Comparison of ENCODE assay signal across 1 cellular context in the genomic region with DNA sequence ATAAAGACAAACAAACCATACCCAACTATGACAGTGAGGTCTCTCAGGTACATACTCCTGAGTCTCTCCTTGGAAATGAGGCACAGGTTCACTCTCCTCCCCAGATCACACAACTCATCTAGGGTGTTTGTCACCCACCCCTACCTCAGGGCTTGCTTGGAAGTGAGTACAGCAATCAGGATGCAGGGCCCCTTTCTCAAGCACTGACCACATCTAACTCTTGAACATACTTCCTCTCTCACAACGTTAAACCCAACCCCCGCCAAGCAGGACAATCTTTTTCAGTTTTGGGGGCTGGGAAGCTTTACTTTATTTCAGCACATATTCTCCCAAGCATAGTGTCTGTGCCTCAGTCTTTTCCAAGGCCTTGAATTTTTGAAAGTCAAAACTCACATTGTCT.
TF ChIP-seq lines count a peak whose summit lies in the region.

No MANE protein-coding gene starts in this region.

TF ChIP-seq in GM12878, 131 proteins besides CTCF, POLR2A, EP300 and RAD21 (continued from another document):
- TF ChIP-seq IKZF1 (conservative IDR thresholded peaks at IDR 0.05) (peak; percentile 27; the same call in 1 of the 2 replicates), NRF1 (conservative IDR thresholded peaks at IDR 0.05; ENCODE audit: low read depth, low read length) (no peak), SMAD5 (IDR thresholded peaks at IDR 0.05; ENCODE audit: low read depth) (no peak), IKZF2 (IDR thresholded peaks at IDR 0.05) (peak; percentile 25 to 36; a peak in 1 of 4 replicates), TCF12 (IDR thresholded peaks at IDR 0.05; ENCODE audit: low read depth, low read length) (no peak), ZBED1 (IDR thresholded peaks at IDR 0.05; ENCODE audit: borderline replicate concordance) (no peak), RUNX3 (IDR thresholded peaks at IDR 0.05; ENCODE audit: low read length) (peak; percentile 82), NR2C1 (IDR thresholded peaks at IDR 0.05) (no peak), FOXM1 (IDR thresholded peaks at IDR 0.05; ENCODE audit: low read depth, low read length) (peak; percentile 47; the same call in 1 of the 2 replicates), SPI1 (IDR thresholded peaks at IDR 0.05; ENCODE audit: borderline replicate concordance, insufficient read depth, low read depth, low read length) (peak; percentile 69; the same call in 1 of the 2 replicates), NFXL1 (IDR thresholded peaks at IDR 0.05; ENCODE audit: borderline replicate concordance) (no peak), MYC (IDR thresholded peaks at IDR 0.05; ENCODE audit: insufficient read depth, insufficient read length, insufficient replicate concordance, low read length, severe bottlenecking) (no peak), HCFC1 (IDR thresholded peaks at IDR 0.05; ENCODE audit: low read length) (no peak), RBBP5 (conservative IDR thresholded peaks at IDR 0.05) (no peak), ZNF274 (IDR thresholded peaks at IDR 0.05; ENCODE audit: insufficient read depth, insufficient read length) (no peak), CBX3 (IDR thresholded peaks at IDR 0.05; ENCODE audit: borderline replicate concordance, low read depth) (no peak), CREB1 (IDR thresholded peaks at IDR 0.05; ENCODE audit: low read depth) (0 out of 2 replicates have a peak, but pooled peaks have one; percentile 36), SUPT20H (IDR thresholded peaks at IDR 0.05; ENCODE audit: borderline replicate concordance, control insufficient read depth, low read depth, low read length) (no peak)
- TF ChIP-seq, protein P1, sequence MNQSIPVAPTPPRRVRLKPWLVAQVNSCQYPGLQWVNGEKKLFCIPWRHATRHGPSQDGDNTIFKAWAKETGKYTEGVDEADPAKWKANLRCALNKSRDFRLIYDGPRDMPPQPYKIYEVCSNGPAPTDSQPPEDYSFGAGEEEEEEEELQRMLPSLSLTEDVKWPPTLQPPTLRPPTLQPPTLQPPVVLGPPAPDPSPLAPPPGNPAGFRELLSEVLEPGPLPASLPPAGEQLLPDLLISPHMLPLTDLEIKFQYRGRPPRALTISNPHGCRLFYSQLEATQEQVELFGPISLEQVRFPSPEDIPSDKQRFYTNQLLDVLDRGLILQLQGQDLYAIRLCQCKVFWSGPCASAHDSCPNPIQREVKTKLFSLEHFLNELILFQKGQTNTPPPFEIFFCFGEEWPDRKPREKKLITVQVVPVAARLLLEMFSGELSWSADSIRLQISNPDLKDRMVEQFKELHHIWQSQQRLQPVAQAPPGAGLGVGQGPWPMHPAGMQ (IDR thresholded peaks at IDR 0.05; ENCODE audit: borderline replicate concordance), result no peak
